In the genomic region with DNA sequence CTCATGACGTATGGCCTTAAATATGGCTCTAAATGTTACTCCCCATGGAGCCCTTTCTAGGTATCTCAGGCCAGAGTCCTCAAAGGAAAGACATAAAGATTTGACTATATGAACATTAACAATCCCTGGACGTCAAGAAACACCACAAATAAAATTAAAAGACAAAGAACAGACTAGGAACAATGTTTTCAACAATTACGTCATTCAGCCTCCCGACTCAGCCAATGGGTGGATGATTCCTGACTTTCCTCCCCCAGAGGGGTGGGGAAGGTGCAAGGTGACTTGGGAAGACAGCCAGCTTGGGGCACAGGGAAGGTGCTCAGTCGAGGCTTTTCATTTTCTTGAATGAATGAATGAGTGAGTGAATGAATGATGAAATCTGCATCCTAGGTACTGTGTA, we compare ENCODE assay signal across 26 cellular contexts.
"Had no signal": no experiment of that assay in that cellular context is flagged by ENCODE, and none has a peak within 500 bp of the region (broad histone marks: within the 10 kb centered on the region; RNA-seq: fewer than 3 reads in every experiment).

No MANE protein-coding gene starts in this region.

- ATAC-seq: activated CD8-positive, alpha-beta T cell treated with anti-CD3 and anti-CD28 coated beads for 36 hours; gastrocnemius medialis; left lobe of liver; right cardiac atrium; stimulated activated memory B cell treated with anti-CD40 and anti-IgM and Interleukin-4, amounts not matched to agents 10 μg/mL and 1 μg/mL and 100 μg/mL, for 72 hours had no signal

- H3K9me3 Mint-ChIP-seq: activated CD8-positive, alpha-beta T cell treated with anti-CD3 and anti-CD28 coated beads for 36 hours; activated naive CD8-positive, alpha-beta T cell treated with anti-CD3 and anti-CD28 coated beads, Interleukin-2, amount 10 ng/mL, durations not matched to agents 7 days and 5 days; activated T-cell treated with anti-CD3 and anti-CD28 coated beads, Interleukin-2, amount 50 U/mL, for 24 hours; activated T-helper 2 cell treated with anti-CD3 and anti-CD28 coated beads, Interferon-gamma antibody, Interleukin-2, Interleukin-4, amounts not matched to agents 10 μg/mL and 5 μg/mL and 100 μg/mL, durations not matched to agents 14 hours and 24 hours and 36 hours; mesothelial cell of epicardium; nephron progenitor cell; stimulated activated memory B cell treated with anti-CD40 and anti-IgM and Interleukin-4, amounts not matched to agents 10 μg/mL and 1 μg/mL and 100 μg/mL, for 72 hours had no signal

- H3K36me3 Mint-ChIP-seq: activated naive CD8-positive, alpha-beta T cell treated with anti-CD3 and anti-CD28 coated beads, Interleukin-2, amount 10 ng/mL, durations not matched to agents 7 days and 5 days; brain; mesothelial cell of epicardium; stimulated activated memory B cell treated with anti-CD40 and anti-IgM and Interleukin-4, amounts not matched to agents 10 μg/mL and 1 μg/mL and 100 μg/mL, for 72 hours had no signal

- H3K27ac Mint-ChIP-seq: activated CD8-positive, alpha-beta T cell treated with anti-CD3 and anti-CD28 coated beads for 36 hours; activated naive CD8-positive, alpha-beta T cell treated with anti-CD3 and anti-CD28 coated beads, Interleukin-2, amount 10 ng/mL, durations not matched to agents 7 days and 5 days; activated T-cell treated with anti-CD3 and anti-CD28 coated beads, Interleukin-2, amount 50 U/mL, for 24 hours; activated T-helper 2 cell treated with anti-CD3 and anti-CD28 coated beads, Interferon-gamma antibody, Interleukin-2, Interleukin-4, amounts not matched to agents 10 μg/mL and 5 μg/mL and 100 μg/mL, durations not matched to agents 14 hours and 24 hours and 36 hours; mesothelial cell of epicardium; progenitor cell of endocrine pancreas; stimulated activated memory B cell treated with anti-CD40 and anti-IgM and Interleukin-4, amounts not matched to agents 10 μg/mL and 1 μg/mL and 100 μg/mL, for 72 hours had no signal

- H3K27ac ChIP-seq: colonic mucosa, gastrocnemius medialis, thoracic aorta had no signal

- H3K4me3 Mint-ChIP-seq: activated CD8-positive, alpha-beta T cell treated with anti-CD3 and anti-CD28 coated beads for 36 hours; activated naive CD8-positive, alpha-beta T cell treated with anti-CD3 and anti-CD28 coated beads, Interleukin-2, amount 10 ng/mL, durations not matched to agents 7 days and 5 days; activated T-cell treated with anti-CD3 and anti-CD28 coated beads, Interleukin-2, amount 50 U/mL, for 24 hours; brain; mesothelial cell of epicardium; nephron progenitor cell; stimulated activated memory B cell treated with anti-CD40 and anti-IgM and Interleukin-4, amounts not matched to agents 10 μg/mL and 1 μg/mL and 100 μg/mL, for 72 hours had no signal

- H3K4me1 ChIP-seq: colonic mucosa, gastrocnemius medialis had no signal

- H3K4me3 ChIP-seq: colonic mucosa, gastrocnemius medialis, lung, thoracic aorta had no signal

- H3K4me1 Mint-ChIP-seq: activated naive CD8-positive, alpha-beta T cell treated with anti-CD3 and anti-CD28 coated beads, Interleukin-2, amount 10 ng/mL, durations not matched to agents 7 days and 5 days; brain; stimulated activated memory B cell treated with anti-CD40 and anti-IgM and Interleukin-4, amounts not matched to agents 10 μg/mL and 1 μg/mL and 100 μg/mL, for 72 hours had no signal

- FAIRE-seq: keratinocyte, small intestine had no signal

- H3K9me3 ChIP-seq: colonic mucosa, gastrocnemius medialis, thoracic aorta had no signal

- DNase-seq: activated CD4-positive, alpha-beta T cell treated with anti-CD3 and anti-CD28 coated beads for 48 hours; activated CD4-positive, CD25-positive, alpha-beta regulatory T cell; activated CD8-positive, alpha-beta T cell treated with anti-CD3 and anti-CD28 coated beads for 36 hours; activated naive CD4-positive, alpha-beta T cell treated with Interleukin-2 at 50 U/mL for 16 hours; activated naive CD8-positive, alpha-beta T cell treated with anti-CD3 and anti-CD28 coated beads, Interleukin-2, amount 10 ng/mL, durations not matched to agents 7 days and 5 days; activated T-cell treated with anti-CD3 and anti-CD28 coated beads, Interleukin-2, amount 50 U/mL, for 24 hours; amygdala; central memory CD4-positive, alpha-beta T cell; colonic mucosa; gastrocnemius medialis; head of caudate nucleus; nephron progenitor cell; occipital lobe; right cardiac atrium; small intestine; stimulated activated CD4-positive, alpha-beta T cell treated with anti-CD3 and anti-CD28 coated beads, Interleukin-4, amount 100 ng/mL, for 4 hours; T1000 had no signal

- H3K27me3 ChIP-seq: colonic mucosa, gastrocnemius medialis had no signal

- H3K36me3 ChIP-seq: colonic mucosa, gastrocnemius medialis, thoracic aorta had no signal
